In the genomic region with DNA sequence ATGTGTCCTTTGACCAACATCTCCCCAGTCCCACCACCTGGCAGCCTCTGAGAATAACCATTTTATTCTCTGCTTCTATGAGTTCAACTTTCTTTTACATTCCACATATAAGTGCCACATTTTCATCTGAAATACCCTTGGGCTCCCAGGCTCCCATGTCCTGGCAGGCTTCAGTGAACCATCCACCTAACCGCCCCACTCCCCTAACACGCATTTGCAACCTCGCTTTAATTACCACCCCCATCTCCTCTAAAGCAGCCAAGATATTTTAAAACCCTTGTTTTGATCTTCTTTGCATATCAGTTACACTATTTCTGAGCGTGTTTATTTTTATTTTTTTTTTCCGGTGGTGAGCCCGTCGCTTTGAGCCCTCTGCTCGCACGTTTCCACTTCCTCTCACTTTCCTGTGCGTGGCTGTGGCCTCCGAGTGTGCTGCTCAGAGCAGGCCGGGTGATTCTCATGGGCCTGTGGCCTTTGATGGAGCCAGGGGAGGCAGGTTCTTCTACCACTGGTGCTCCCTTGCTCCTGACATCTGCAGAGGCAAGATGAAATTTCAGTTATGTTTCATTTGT, we compare ENCODE assay signal across 11 cellular contexts.
DNase-seq lines count a peak whose midpoint lies in the region; ATAC-seq and TF ChIP-seq lines count a peak whose summit lies in the region.
"Had no signal": no experiment of that assay in that cellular context is flagged by ENCODE, and none has a peak within 500 bp of the region (broad histone marks: within the 10 kb centered on the region; RNA-seq: fewer than 3 reads in every experiment).

No MANE protein-coding gene starts in this region.

- H3K27ac ChIP-seq in adrenal gland = no peak overlapping the region
- H3K27ac ChIP-seq in prostate gland = no peak overlapping the region

- intact Hi-C loops in adrenal gland (cut with DNase I) (no loop called here), prostate gland (cut with DNase I) (no loop called here)

- WGBS in adrenal gland, 4 donors = 71 to 85% (median 76%) methylated on average over 12 of the region's 12 CpGs
- WGBS in prostate gland = 85% methylated on average over 12 of the region's 12 CpGs

- H3K4me1 ChIP-seq in adrenal gland (replicated peaks in 1 of 2) (peaks cover 0 to 10% of the 10 kb centered on the region in 2 donors), prostate gland (replicated peaks) (no peaks in the 10 kb centered on the region)

- peak overlapping the region; percentile 84 for H3K4me3 Mint-ChIP-seq in T-helper 17 cell

- peak; percentile 41 for ATAC-seq in GM18868 (IDR thresholded peaks at IDR 0.05; ENCODE audit: unreplicated experiment)
- ATAC-seq in T-helper 17 cell = peak; percentile 98

- peak overlapping the region; percentile 86 for H3K27ac Mint-ChIP-seq in T-helper 17 cell

- H3K4me1 Mint-ChIP-seq in T-helper 17 cell = peaks cover 7% of the 10 kb centered on the region

- no peak overlapping the region for H3K4me3 ChIP-seq in adrenal gland
- no peak overlapping the region for H3K4me3 ChIP-seq in prostate gland
- H3K4me3 ChIP-seq: skin epidermis had no signal

- H3K27me3 Mint-ChIP-seq in T-helper 17 cell = no peaks in the 10 kb centered on the region

- H3K36me3 ChIP-seq in adrenal gland (replicated peaks in 1 of 2) (no peaks in the 10 kb centered on the region), prostate gland (no peaks in the 10 kb centered on the region)

- no peaks in the 10 kb centered on the region for H3K9me3 ChIP-seq in T-helper 17 cell (ENCODE audit: control insufficient read depth, low read length, poor library complexity, severe bottlenecking)
- no peaks in the 10 kb centered on the region for H3K9me3 ChIP-seq in adrenal gland (replicated peaks in 1 of 3)
- no peaks in the 10 kb centered on the region for H3K9me3 ChIP-seq in prostate gland

- TF ChIP-seq CTCF in adrenal gland (IDR thresholded peaks at IDR 0.05) = no peak
- TF ChIP-seq CTCF in prostate gland (IDR thresholded peaks at IDR 0.05) = no peak

- H3K27me3 ChIP-seq in adrenal gland (no peaks in the 10 kb centered on the region), prostate gland (replicated peaks; ENCODE audit: insufficient read depth) (no peaks in the 10 kb centered on the region)

- no peaks in the 10 kb centered on the region for H3K36me3 Mint-ChIP-seq in T-helper 17 cell (ENCODE audit: low read depth)

- TF ChIP-seq POLR2A in adrenal gland (IDR thresholded peaks at IDR 0.05) (no peak), prostate gland (IDR thresholded peaks at IDR 0.05) (no peak)

- DNase-seq in T-helper 17 cell = peak in 2 of 3 donors; percentile 16 to 39
- DNase-seq in activated gamma-delta T cell (lab: John Stamatoyannopoulos, UW) = peak; percentile 15
- peak; percentile 47 for DNase-seq in stimulated activated CD4-positive, alpha-beta T cell treated with anti-CD3 and anti-CD28 coated beads, Interleukin-1b, Interleukin-23, amount 100 ng/mL, for 48 hours
- DNase-seq in adrenal gland = no peak
- DNase-seq in NCI-H1417 treated with DMSO at 0.1 percent for 48 hours (lab: John Stamatoyannopoulos, UW) = no peak
- DNase-seq in NCI-H446 (lab: John Stamatoyannopoulos, UW) = no peak
- DNase-seq in prostate gland (ENCODE audit: low spot score) = no peak
- DNase-seq: DMS53, kidney glomerular epithelial cell had no signal

Comparison
In these comparisons a context has a peak if more than half of its experiments do, and no peak if none do; other contexts are left out.
1. DNase-seq: peak in T-helper 17 cell (2 of 3), activated gamma-delta T cell (single experiment) and stimulated activated CD4-positive, alpha-beta T cell treated with anti-CD3 and anti-CD28 coated beads, Interleukin-1b, Interleukin-23, amount 100 ng/mL, for 48 hours (single experiment); none in adrenal gland (0 of 7), NCI-H1417 treated with DMSO at 0.1 percent for 48 hours (single experiment), NCI-H446 (0 of 2) and prostate gland (single experiment).